8 cellular contexts compared by ENCODE assay signal in genomic region chr10:132654708-132655661, GRCh38.
DNase-seq lines count a peak whose midpoint lies in the region; ATAC-seq, FAIRE-seq and TF ChIP-seq lines count a peak whose summit lies in the region.

No MANE protein-coding gene starts in this region.

- H3K4me1 ChIP-seq in A673 (ENCODE audit: insufficient read depth, low read length, poor library complexity, severe bottlenecking), result no peaks in the 10 kb centered on the region
- H3K4me1 ChIP-seq in naive thymus-derived CD4-positive, alpha-beta T cell (ENCODE audit: control insufficient read depth in 2 of 2, insufficient read depth in 2 of 2, low read length in 2 of 2), result no peaks in the 10 kb centered on the region

- TF ChIP-seq CTCF in A673 (conservative IDR thresholded peaks at IDR 0.05; ENCODE audit: low read depth, low read length) (peak; percentile 90), epithelial cell of proximal tubule (conservative IDR thresholded peaks at IDR 0.05; ENCODE audit: low read depth, low read length) (peak; percentile 96)

- CTCF ChIA-PET in A673 (lab: Charles Lee), result interaction anchor here (0.6 kb wide), 1 partner anchor 450 kb away, joined by 3 read pairs; no protein-coding TSS in a partner anchor
- CTCF ChIA-PET in activated CD8-positive, alpha-beta memory T cell treated with anti-CD3 and anti-CD28 coated beads, Interleukin-2, amount 10 ng/mL, durations not matched to agents 7 days and 5 days (lab: Charles Lee), result interaction anchor here (0.8 to 1.8 kb wide), 11 partner anchors 9 to 488 kb away, joined by 3 to 5 read pairs (median 3); no protein-coding TSS in a partner anchor
- CTCF ChIA-PET in naive thymus-derived CD4-positive, alpha-beta T cell (lab: Charles Lee), result interaction anchor here (0.6 to 0.9 kb wide), 4 partner anchors 8 to 175 kb away, joined by 3 read pairs; no protein-coding TSS in a partner anchor

- no peaks in the 10 kb centered on the region for H3K4me1 Mint-ChIP-seq in activated CD8-positive, alpha-beta memory T cell treated with anti-CD3 and anti-CD28 coated beads, Interleukin-2, amount 10 ng/mL, durations not matched to agents 7 days and 5 days
- peaks cover 0 to 15% (median 8%) of the 10 kb centered on the region in 7 donors for H3K4me1 Mint-ChIP-seq in naive thymus-derived CD4-positive, alpha-beta T cell

- H3K4me3 ChIP-seq in A673 (ENCODE audit: low read depth, low read length, poor library complexity, severe bottlenecking) (no peak overlapping the region), epithelial cell of proximal tubule (ENCODE audit: low read depth, low read length) (no peak overlapping the region)
- H3K4me3 ChIP-seq in naive thymus-derived CD4-positive, alpha-beta T cell (ENCODE audit: low read length), result no peak overlapping the region

- H3K27ac ChIP-seq in A673 (ENCODE audit: low read depth, low read length, poor library complexity, severe bottlenecking), result no peak overlapping the region
- H3K27ac ChIP-seq in naive thymus-derived CD4-positive, alpha-beta T cell (ENCODE audit: low read depth, low read length), result no peak overlapping the region
- peak overlapping the region; percentile 65 for H3K27ac ChIP-seq in substantia nigra (ENCODE audit: low read depth, low read length, poor library complexity, severe bottlenecking)

- H3K27ac Mint-ChIP-seq in activated CD8-positive, alpha-beta memory T cell treated with anti-CD3 and anti-CD28 coated beads, Interleukin-2, amount 10 ng/mL, durations not matched to agents 7 days and 5 days, result no peak overlapping the region
- peak overlapping the region in 3 of 9 donors; percentile 53 to 60 (median 57) for H3K27ac Mint-ChIP-seq in naive thymus-derived CD4-positive, alpha-beta T cell

- no peak for FAIRE-seq in GM12892 (lab: Jason Lieb, UNC)

- no peak for TF ChIP-seq POLR2A in GM12892 (IDR thresholded peaks at IDR 0.05; ENCODE audit: low read depth, low read length)

- no peaks in the 10 kb centered on the region for H3K27me3 ChIP-seq in A673 (replicated peaks; ENCODE audit: insufficient read depth, low read depth, low read length, poor library complexity)
- no peaks in the 10 kb centered on the region for H3K27me3 ChIP-seq in naive thymus-derived CD4-positive, alpha-beta T cell (ENCODE audit: control insufficient read depth in 2 of 2, insufficient read depth in 2 of 2, low read length in 2 of 2)

- intact Hi-C loops in A673 (cut with micrococcal nuclease; ENCODE audit: unreplicated experiment), result loop anchor here (10.0 kb wide), 3 partner anchors 180 to 470 kb away; no protein-coding TSS in a partner anchor
- intact Hi-C loops in naive thymus-derived CD4-positive, alpha-beta T cell (cut with micrococcal nuclease), result loop anchor here (1.0 to 10.0 kb wide), 3 partner anchors 140 to 182 kb away; no protein-coding TSS in a partner anchor

- no peaks in the 10 kb centered on the region for H3K36me3 ChIP-seq in A673 (ENCODE audit: insufficient read depth, low read length, poor library complexity, severe bottlenecking)
- peaks cover 0 to 55% (median 0%) of the 10 kb centered on the region in 3 experiments for H3K36me3 ChIP-seq in naive thymus-derived CD4-positive, alpha-beta T cell (ENCODE audit: control insufficient read depth in 2 of 3, insufficient read depth in 3 of 3, low read length in 3 of 3)

- DNase-seq in A673 (ENCODE audit: low spot score) (peak; percentile 71), GM12892 (ENCODE audit: insufficient read length) (peak; percentile 81), NCI-H69 (lab: John Stamatoyannopoulos, UW) (peak; percentile 39), epithelial cell of proximal tubule (ENCODE audit: low read depth) (no peak), substantia nigra (lab: John Stamatoyannopoulos, UW) (peak in 40 of 49 donors; percentile 24 to 81 (median 62))
- DNase-seq in activated CD8-positive, alpha-beta memory T cell treated with anti-CD3 and anti-CD28 coated beads, Interleukin-2, amount 10 ng/mL, durations not matched to agents 7 days and 5 days, result peak; percentile 60
- DNase-seq in naive thymus-derived CD4-positive, alpha-beta T cell, result peak; percentile 7 to 59 (median 35)

- H3K36me3 Mint-ChIP-seq in activated CD8-positive, alpha-beta memory T cell treated with anti-CD3 and anti-CD28 coated beads, Interleukin-2, amount 10 ng/mL, durations not matched to agents 7 days and 5 days, result no peaks in the 10 kb centered on the region
- H3K36me3 Mint-ChIP-seq in naive thymus-derived CD4-positive, alpha-beta T cell, result peaks cover 0 to 25% (median 18%) of the 10 kb centered on the region in 5 donors

- no TSS peak for BruUV-seq in A673 (replicated peaks; lab: Mats Ljungman, UMichigan)

- H3K9me3 Mint-ChIP-seq in activated CD8-positive, alpha-beta memory T cell treated with anti-CD3 and anti-CD28 coated beads, Interleukin-2, amount 10 ng/mL, durations not matched to agents 7 days and 5 days (ENCODE audit: low read depth), result no peaks in the 10 kb centered on the region
- no peaks in the 10 kb centered on the region for H3K9me3 Mint-ChIP-seq in naive thymus-derived CD4-positive, alpha-beta T cell

- no peaks in the 10 kb centered on the region for H3K9me3 ChIP-seq in A673 (ENCODE audit: low read depth, low read length, poor library complexity, severe bottlenecking)
- H3K9me3 ChIP-seq in naive thymus-derived CD4-positive, alpha-beta T cell (ENCODE audit: control insufficient read depth in 2 of 3, low read length in 3 of 3), result no peaks in the 10 kb centered on the region

- ATAC-seq in activated CD8-positive, alpha-beta memory T cell treated with anti-CD3 and anti-CD28 coated beads, Interleukin-2, amount 10 ng/mL, durations not matched to agents 7 days and 5 days, result peak; percentile 57
- peak; percentile 74 for ATAC-seq in naive thymus-derived CD4-positive, alpha-beta T cell
- ATAC-seq in HG03378 (IDR thresholded peaks at IDR 0.05; ENCODE audit: unreplicated experiment), result no peak

- POLR2A ChIA-PET in A673 (lab: Charles Lee; ENCODE audit: low non-redundant PET), result no interaction called here
- POLR2A ChIA-PET in naive thymus-derived CD4-positive, alpha-beta T cell (lab: Charles Lee), result no interaction called here

- H3K4me3 Mint-ChIP-seq in activated CD8-positive, alpha-beta memory T cell treated with anti-CD3 and anti-CD28 coated beads, Interleukin-2, amount 10 ng/mL, durations not matched to agents 7 days and 5 days, result no peak overlapping the region
- H3K4me3 Mint-ChIP-seq in naive thymus-derived CD4-positive, alpha-beta T cell, result peak overlapping the region in 1 of 10 donors; percentile 32

- no peaks in the 10 kb centered on the region for H3K27me3 Mint-ChIP-seq in activated CD8-positive, alpha-beta memory T cell treated with anti-CD3 and anti-CD28 coated beads, Interleukin-2, amount 10 ng/mL, durations not matched to agents 7 days and 5 days
- H3K27me3 Mint-ChIP-seq in naive thymus-derived CD4-positive, alpha-beta T cell, result no peaks in the 10 kb centered on the region
